Comparison of ENCODE assay signal across 1 cellular context in the genomic region with DNA sequence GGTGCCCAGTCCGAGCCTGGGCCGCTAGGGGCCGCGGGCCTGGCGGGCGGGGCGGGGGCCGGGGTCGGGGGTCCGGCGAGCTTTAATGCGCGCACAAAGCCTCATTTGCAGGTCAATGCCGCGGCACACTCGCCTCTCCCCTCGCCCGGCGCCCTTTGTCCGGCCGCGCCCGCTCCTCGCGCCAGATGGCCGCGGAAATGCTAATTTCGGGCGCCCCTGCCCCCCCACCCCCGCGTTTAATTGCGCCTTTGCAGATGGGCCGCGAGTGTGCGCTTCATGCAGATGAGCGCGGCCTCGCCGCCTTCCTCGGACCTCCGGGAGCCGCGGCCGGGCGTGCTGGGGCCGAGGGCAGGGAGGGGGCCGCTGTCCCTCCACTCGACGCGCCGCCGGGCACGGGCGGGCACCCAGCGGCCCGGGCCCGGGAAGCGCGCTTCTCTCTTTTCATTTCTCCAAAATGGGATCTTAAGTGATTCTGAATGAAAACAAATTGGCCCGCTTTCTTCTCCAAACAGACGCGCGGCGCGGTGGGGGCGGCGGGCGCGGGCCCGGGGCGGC.
A peak's percentile ranks its signal among the peaks of the same experiment; 100 is the strongest.
TF ChIP-seq lines count a peak whose summit lies in the region.

No MANE protein-coding gene starts in this region.

TF ChIP-seq in K562, 482 proteins besides CTCF, POLR2A, EP300 and RAD21:
- TF ChIP-seq, protein P1, sequence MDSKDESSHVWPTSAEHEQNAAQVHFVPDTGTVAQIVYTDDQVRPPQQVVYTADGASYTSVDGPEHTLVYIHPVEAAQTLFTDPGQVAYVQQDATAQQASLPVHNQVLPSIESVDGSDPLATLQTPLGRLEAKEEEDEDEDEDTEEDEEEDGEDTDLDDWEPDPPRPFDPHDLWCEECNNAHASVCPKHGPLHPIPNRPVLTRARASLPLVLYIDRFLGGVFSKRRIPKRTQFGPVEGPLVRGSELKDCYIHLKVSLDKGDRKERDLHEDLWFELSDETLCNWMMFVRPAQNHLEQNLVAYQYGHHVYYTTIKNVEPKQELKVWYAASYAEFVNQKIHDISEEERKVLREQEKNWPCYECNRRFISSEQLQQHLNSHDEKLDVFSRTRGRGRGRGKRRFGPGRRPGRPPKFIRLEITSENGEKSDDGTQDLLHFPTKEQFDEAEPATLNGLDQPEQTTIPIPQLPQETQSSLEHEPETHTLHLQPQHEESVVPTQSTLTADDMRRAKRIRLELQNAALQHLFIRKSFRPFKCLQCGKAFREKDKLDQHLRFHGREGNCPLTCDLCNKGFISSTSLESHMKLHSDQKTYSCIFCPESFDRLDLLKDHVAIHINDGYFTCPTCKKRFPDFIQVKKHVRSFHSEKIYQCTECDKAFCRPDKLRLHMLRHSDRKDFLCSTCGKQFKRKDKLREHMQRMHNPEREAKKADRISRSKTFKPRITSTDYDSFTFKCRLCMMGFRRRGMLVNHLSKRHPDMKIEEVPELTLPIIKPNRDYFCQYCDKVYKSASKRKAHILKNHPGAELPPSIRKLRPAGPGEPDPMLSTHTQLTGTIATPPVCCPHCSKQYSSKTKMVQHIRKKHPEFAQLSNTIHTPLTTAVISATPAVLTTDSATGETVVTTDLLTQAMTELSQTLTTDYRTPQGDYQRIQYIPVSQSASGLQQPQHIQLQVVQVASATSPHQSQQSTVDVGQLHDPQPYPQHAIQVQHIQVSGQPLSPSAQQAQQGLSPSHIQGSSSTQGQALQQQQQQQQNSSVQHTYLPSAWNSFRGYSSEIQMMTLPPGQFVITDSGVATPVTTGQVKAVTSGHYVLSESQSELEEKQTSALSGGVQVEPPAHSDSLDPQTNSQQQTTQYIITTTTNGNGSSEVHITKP (IDR thresholded peaks at IDR 0.05; ENCODE audit: partially characterized antibody): no peak
- no peak for TF ChIP-seq JUN (IDR thresholded peaks at IDR 0.05; ENCODE audit: borderline replicate concordance, low read depth, low read length)
- no peak for TF ChIP-seq JUN (CRISPR knock-in tag; IDR thresholded peaks at IDR 0.05; ENCODE audit: borderline replicate concordance)
- no peak for TF ChIP-seq BHLHE40 (IDR thresholded peaks at IDR 0.05; ENCODE audit: low read length)
- no peak for TF ChIP-seq SIRT6 (IDR thresholded peaks at IDR 0.05; ENCODE audit: low read depth, low read length)
- no peak for TF ChIP-seq ZNF431 (CRISPR knock-in tag; IDR thresholded peaks at IDR 0.05)
- TF ChIP-seq, protein P2, sequence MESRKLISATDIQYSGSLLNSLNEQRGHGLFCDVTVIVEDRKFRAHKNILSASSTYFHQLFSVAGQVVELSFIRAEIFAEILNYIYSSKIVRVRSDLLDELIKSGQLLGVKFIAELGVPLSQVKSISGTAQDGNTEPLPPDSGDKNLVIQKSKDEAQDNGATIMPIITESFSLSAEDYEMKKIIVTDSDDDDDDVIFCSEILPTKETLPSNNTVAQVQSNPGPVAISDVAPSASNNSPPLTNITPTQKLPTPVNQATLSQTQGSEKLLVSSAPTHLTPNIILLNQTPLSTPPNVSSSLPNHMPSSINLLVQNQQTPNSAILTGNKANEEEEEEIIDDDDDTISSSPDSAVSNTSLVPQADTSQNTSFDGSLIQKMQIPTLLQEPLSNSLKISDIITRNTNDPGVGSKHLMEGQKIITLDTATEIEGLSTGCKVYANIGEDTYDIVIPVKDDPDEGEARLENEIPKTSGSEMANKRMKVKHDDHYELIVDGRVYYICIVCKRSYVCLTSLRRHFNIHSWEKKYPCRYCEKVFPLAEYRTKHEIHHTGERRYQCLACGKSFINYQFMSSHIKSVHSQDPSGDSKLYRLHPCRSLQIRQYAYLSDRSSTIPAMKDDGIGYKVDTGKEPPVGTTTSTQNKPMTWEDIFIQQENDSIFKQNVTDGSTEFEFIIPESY (CRISPR knock-in tag; IDR thresholded peaks at IDR 0.05): peak; percentile 20; the same call in 1 of the 2 replicates
